22 cellular contexts compared by ENCODE assay signal in genomic region chr15:38598749-38599148, GRCh38.
"Had no signal": no experiment of that assay in that cellular context is flagged by ENCODE, and none has a peak within 500 bp of the region (broad histone marks: within the 10 kb centered on the region; RNA-seq: fewer than 3 reads in every experiment).

No MANE protein-coding gene starts in this region.

- H3K27ac Mint-ChIP-seq: activated CD4-positive, alpha-beta T cell treated with anti-CD3 and anti-CD28 coated beads for 36 hours; activated naive CD8-positive, alpha-beta T cell treated with anti-CD3 and anti-CD28 coated beads for 36 hours; WTC11 had no signal

- H3K4me1 ChIP-seq: colonic mucosa, gastroesophageal sphincter, heart right ventricle, left ventricle myocardium inferior, psoas muscle, upper lobe of right lung had no signal

- H3K9me3 Mint-ChIP-seq: activated naive CD8-positive, alpha-beta T cell treated with anti-CD3 and anti-CD28 coated beads for 36 hours; nephron had no signal

- H3K36me3 ChIP-seq: colonic mucosa, gastroesophageal sphincter, heart right ventricle, left ventricle myocardium inferior, neutrophil, ovary, upper lobe of right lung had no signal

- ATAC-seq: activated CD4-positive, alpha-beta T cell treated with anti-CD3 and anti-CD28 coated beads for 36 hours; gastroesophageal sphincter; heart right ventricle; psoas muscle; right cardiac atrium; stimulated activated naive CD8-positive, alpha-beta T cell treated with anti-CD3 and anti-CD28 coated beads, Interleukin-15, Interleukin-2, amounts not matched to agents 100 U/mL and 50 U/mL, for 24 hours; upper lobe of right lung; WTC11 had no signal

- H3K27me3 Mint-ChIP-seq: activated CD4-positive, alpha-beta T cell treated with anti-CD3 and anti-CD28 coated beads for 36 hours; activated naive CD8-positive, alpha-beta T cell treated with anti-CD3 and anti-CD28 coated beads for 36 hours had no signal

- H3K4me3 ChIP-seq: colonic mucosa, gastroesophageal sphincter, heart right ventricle, left ventricle myocardium inferior, ovary, psoas muscle, upper lobe of right lung had no signal

- FAIRE-seq: astrocyte, kidney had no signal

- H3K36me3 Mint-ChIP-seq: activated naive CD8-positive, alpha-beta T cell treated with anti-CD3 and anti-CD28 coated beads for 36 hours; WTC11 had no signal

- DNase-seq: activated CD4-positive, alpha-beta T cell treated with anti-CD3 and anti-CD28 coated beads for 36 hours; activated CD4-positive, alpha-beta T cell treated with anti-CD3 and anti-CD28 coated beads, Interleukin-2, amount 50 U/mL, for 4 hours; activated naive CD4-positive, alpha-beta T cell treated with Interleukin-2 at 50 U/mL for 16 hours; activated naive CD8-positive, alpha-beta T cell treated with anti-CD3 and anti-CD28 coated beads for 36 hours; activated T-cell treated with anti-CD3 and anti-CD28 coated beads, Interleukin-2, amount 50 U/mL, for 48 hours; central memory CD4-positive, alpha-beta T cell; colonic mucosa; heart right ventricle; kidney; left ventricle myocardium inferior; ovary; psoas muscle; right cardiac atrium; stimulated activated CD4-positive, alpha-beta T cell treated with anti-CD3 and anti-CD28 coated beads, Interleukin-4, amount 100 ng/mL, for 24 hours; stimulated activated naive CD8-positive, alpha-beta T cell treated with anti-CD3 and anti-CD28 coated beads, Interleukin-15, Interleukin-2, amounts not matched to agents 100 U/mL and 50 U/mL, for 24 hours; T-helper 9 cell; upper lobe of right lung had no signal

- H3K27me3 ChIP-seq: colonic mucosa, neutrophil, ovary, upper lobe of right lung had no signal

- H3K4me3 Mint-ChIP-seq: activated CD4-positive, alpha-beta T cell treated with anti-CD3 and anti-CD28 coated beads for 36 hours; activated naive CD8-positive, alpha-beta T cell treated with anti-CD3 and anti-CD28 coated beads for 36 hours; nephron; WTC11 had no signal

- H3K27ac ChIP-seq: colonic mucosa, gastroesophageal sphincter, heart right ventricle, left ventricle myocardium inferior, neutrophil, ovary, psoas muscle, upper lobe of right lung had no signal

- H3K9me3 ChIP-seq: colonic mucosa, gastroesophageal sphincter, left ventricle myocardium inferior, neutrophil, ovary, psoas muscle, upper lobe of right lung had no signal
